ENCODE assay signal across 8 cellular contexts in genomic region chr19:35716985-35717664, GRCh38. TPM values are rescaled to one million over a fixed set of nuclear protein-coding genes. Genes with fewer than 3 reads are reported as not detected.
DNase-seq lines count a peak whose midpoint lies in the region; ATAC-seq and TF ChIP-seq lines count a peak whose summit lies in the region.

No MANE protein-coding gene starts in this region.

- no peaks in the 10 kb centered on the region for H3K27me3 ChIP-seq in CD4-positive, alpha-beta memory T cell (ENCODE audit: insufficient read depth, low read length)

- peak overlapping the region; percentile 71 for H3K27ac ChIP-seq in CD4-positive, alpha-beta memory T cell (ENCODE audit: low read depth, low read length)

- H3K4me1 ChIP-seq in CD4-positive, alpha-beta memory T cell (ENCODE audit: insufficient read depth, low read length), result peaks cover 58% of the 10 kb centered on the region

- H3K36me3 Mint-ChIP-seq in CD4-positive, alpha-beta memory T cell, result peaks cover 4 to 15% of the 10 kb centered on the region in 2 donors
- peaks cover 4% of the 10 kb centered on the region for H3K36me3 Mint-ChIP-seq in endothelial cell (ENCODE audit: low read depth, unreplicated experiment)

- no peaks in the 10 kb centered on the region for H3K27me3 Mint-ChIP-seq in CD4-positive, alpha-beta memory T cell
- peaks cover 15% of the 10 kb centered on the region for H3K27me3 Mint-ChIP-seq in endothelial cell (ENCODE audit: unreplicated experiment)

- peaks cover 0 to 1% (median 0%) of the 10 kb centered on the region in 8 donors for H3K9me3 Mint-ChIP-seq in CD4-positive, alpha-beta memory T cell
- no peaks in the 10 kb centered on the region for H3K9me3 Mint-ChIP-seq in endothelial cell (ENCODE audit: unreplicated experiment)

- intact Hi-C loops in CD4-positive, alpha-beta memory T cell (cut with micrococcal nuclease), result loop anchor here (1.0 kb wide), 12 partner anchors 15 to 337 kb away; partner anchors contain the start of genes COX6B1, NFKBID, PROSER3 and PSENEN

- H3K9me3 ChIP-seq in CD4-positive, alpha-beta memory T cell (ENCODE audit: control insufficient read depth in 1 of 2, low read length in 2 of 2), result no peaks in the 10 kb centered on the region

- CTCF ChIA-PET in CD4-positive, alpha-beta memory T cell (lab: Charles Lee; ENCODE audit: partially characterized antibody), result interaction anchor here (1.9 kb wide), 1 partner anchor 23 kb away, joined by 6 read pairs; no protein-coding TSS in a partner anchor

- ATAC-seq in GM19463 (IDR thresholded peaks at IDR 0.05; ENCODE audit: unreplicated experiment), result peak; percentile 56

- POLR2A ChIA-PET in CD4-positive, alpha-beta memory T cell (lab: Charles Lee; ENCODE audit: partially characterized antibody), result interaction anchor here (1.5 to 4.4 kb wide), 7 partner anchors 10 to 183 kb away, joined by 4 to 51 read pairs (median 16); partner anchors contain the start of genes IGFLR1, LIN37, NFKBID and PSENEN

- peak; percentile 76 for TF ChIP-seq CTCF in endothelial cell (IDR thresholded peaks at IDR 0.05; ENCODE audit: unreplicated experiment)

- H3K4me1 Mint-ChIP-seq in CD4-positive, alpha-beta memory T cell, result peaks cover 44 to 72% (median 54%) of the 10 kb centered on the region in 4 donors
- peaks cover 22% of the 10 kb centered on the region for H3K4me1 Mint-ChIP-seq in endothelial cell (ENCODE audit: unreplicated experiment)

- peak overlapping the region; percentile 91 to 99 (median 94) for H3K4me3 Mint-ChIP-seq in CD4-positive, alpha-beta memory T cell
- H3K4me3 Mint-ChIP-seq in endothelial cell (ENCODE audit: unreplicated experiment), result peak overlapping the region; percentile 96

- DNase-seq in CD4-positive, alpha-beta memory T cell, result peak; percentile 97 to 99 (median 98)
- DNase-seq in HPDE6-E6E7 (ENCODE audit: extremely low spot score) (peak; percentile 98), NOMO-1 treated with dmso at 0.1 percent for 144 hours (lab: John Stamatoyannopoulos, UW; ENCODE audit: unreplicated experiment) (peak; percentile 96), endothelial cell (ENCODE audit: low spot score) (peak; percentile 92), middle frontal gyrus (ENCODE audit: extremely low spot score, low spot score) (peak; percentile 92)
- peak; percentile 95 for DNase-seq in activated CD8-positive, alpha-beta memory T cell treated with anti-CD3 and anti-CD28 coated beads, Interleukin-2, amount 50 U/mL, for 4 hours
- peak; percentile 87 to 94 for DNase-seq in stimulated activated CD8-positive, alpha-beta memory T cell treated with anti-CD3 and anti-CD28 coated beads, Interleukin-2, amount 100 ng/mL, for 1 hour (ENCODE audit: low read depth in 2 of 2)

- peak overlapping the region; percentile 68 to 81 for H3K4me3 ChIP-seq in CD4-positive, alpha-beta memory T cell (ENCODE audit: low read length in 2 of 2)

- H3K36me3 ChIP-seq in CD4-positive, alpha-beta memory T cell (ENCODE audit: insufficient read depth, low read length), result peaks cover 12% of the 10 kb centered on the region

- H3K27ac Mint-ChIP-seq in CD4-positive, alpha-beta memory T cell, result peak overlapping the region; percentile 90 to 99 (median 94)
- peak overlapping the region; percentile 82 for H3K27ac Mint-ChIP-seq in endothelial cell (ENCODE audit: unreplicated experiment)

RNA-seq across cellular contexts. Expression of gene KMT2B, which starts 0.7 kb away (rescaled TPM):
- 10 to 100 TPM; 83.4 to 84.3 TPM for total RNA-seq in CD4-positive, alpha-beta memory T cell
- 1 to 10 TPM in 1 of 2 donors, not detected in 1; 2.8 TPM for polyA plus RNA-seq in CD4-positive, alpha-beta memory T cell
- 51.7 TPM for total RNA-seq in endothelial cell (ENCODE audit: unreplicated experiment)

RNA-seq across cellular contexts. Expression of gene ZBTB32, which starts 12.8 kb away (rescaled TPM):
- total RNA-seq in CD4-positive, alpha-beta memory T cell, result under 1 TPM; 0.49 to 0.50 TPM
- under 1 TPM in 1 of 2 donors, not detected in 1; 0.45 TPM for polyA plus RNA-seq in CD4-positive, alpha-beta memory T cell
- not detected for total RNA-seq in endothelial cell (ENCODE audit: unreplicated experiment)

RNA-seq across cellular contexts. Expression of gene IGFLR1, which starts 25.1 kb away (rescaled TPM):
- total RNA-seq in CD4-positive, alpha-beta memory T cell, result 100 to 1,000 TPM; 119 to 124 TPM
- polyA plus RNA-seq in CD4-positive, alpha-beta memory T cell, result 10 to 100 TPM; 93.9 to 99.5 TPM
- total RNA-seq in endothelial cell (ENCODE audit: unreplicated experiment), result 3.2 TPM

RNA-seq across cellular contexts. Expression of gene U2AF1L4, which starts 28.1 kb away (rescaled TPM):
- 10 to 100 TPM; 60.5 to 65.2 TPM for total RNA-seq in CD4-positive, alpha-beta memory T cell
- polyA plus RNA-seq in CD4-positive, alpha-beta memory T cell, result 10 to 100 TPM; 48.7 to 50.9 TPM
- total RNA-seq in endothelial cell (ENCODE audit: unreplicated experiment), result 12.0 TPM

RNA-seq across cellular contexts. Expression of gene PSENEN, which starts 28.3 kb away (rescaled TPM):
- 10 to 100 TPM; 27.2 TPM for total RNA-seq in CD4-positive, alpha-beta memory T cell
- polyA plus RNA-seq in CD4-positive, alpha-beta memory T cell, result 10 to 100 TPM; 84.6 to 89.9 TPM
- 99.0 TPM for total RNA-seq in endothelial cell (ENCODE audit: unreplicated experiment)

Comparison
In these comparisons a context has a peak if more than half of its experiments do, and no peak if none do; other contexts are left out.
1. Peak in every context shown above with its lines: DNase-seq, ATAC-seq, H3K4me3 ChIP-seq and H3K27ac ChIP-seq.
2. RNA of gene IGFLR1, which starts 25.1 kb away (total RNA-seq): 119 to 124 TPM in CD4-positive, alpha-beta memory T cell; 3.2 TPM in endothelial cell (single experiment); every median in the first group is over 10 times any median in the second.